In the genomic region with DNA sequence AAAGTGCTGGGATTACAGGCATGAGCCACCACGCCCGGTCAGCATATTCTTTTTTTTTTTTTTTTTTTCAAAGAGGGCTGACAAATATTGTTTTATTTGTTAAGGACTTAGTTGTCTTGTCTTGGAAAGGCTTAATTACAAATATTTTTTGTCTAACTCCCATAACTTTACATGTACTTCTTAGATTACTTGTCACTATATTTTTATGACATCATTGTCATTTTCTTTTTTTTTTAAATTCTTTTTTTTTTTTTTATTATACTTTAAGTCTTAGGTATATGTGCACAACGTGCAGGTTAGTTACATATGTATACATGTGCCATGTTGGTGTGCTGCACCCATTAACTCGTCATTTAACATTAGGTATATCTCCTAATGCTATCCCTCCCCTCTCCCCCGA, we compare ENCODE assay signal across 5 cellular contexts.
DNase-seq lines count a peak whose midpoint lies in the region; ATAC-seq, FAIRE-seq and TF ChIP-seq lines count a peak whose summit lies in the region.
"Not testable (repeated sequence)": the region's sequence is repeated elsewhere in the genome, so short reads cannot be mapped to it uniquely, and the experiment has no call there.

No MANE protein-coding gene starts in this region.

- peak; percentile 52 for FAIRE-seq in TTC549 (lab: Jason Lieb, UNC)
- not testable (repeated sequence) for FAIRE-seq in HepG2 (lab: Jason Lieb, UNC)

- not testable (repeated sequence) for H3K79me2 ChIP-seq in HepG2 (ENCODE audit: insufficient read depth, low read length)

- not testable (repeated sequence) for H4K8ac ChIP-seq in IMR-90 (ENCODE audit: low read depth in 2 of 2, low read length in 2 of 2)

- not testable (repeated sequence) for H2AK9ac ChIP-seq in IMR-90 (replicated peaks; ENCODE audit: low read depth, low read length, poor library complexity)

- H3K27ac ChIP-seq in HEK293 (ENCODE audit: extremely low read depth, low read depth, low read length); IMR-90 (ENCODE audit: insufficient read depth, low read length); HepG2 (ENCODE audit: extremely low read length, insufficient read depth, low read length): not testable (repeated sequence)

- not testable (repeated sequence) for H2BK20ac ChIP-seq in IMR-90 (ENCODE audit: low read depth, low read length)

- POLR2A ChIA-PET in HEK293 (lab: Yijun Ruan, JAX); HEK293T (lab: Yijun Ruan, JAX); IMR-90 (lab: Charles Lee; ENCODE audit: unreplicated experiment); HepG2 (lab: Yijun Ruan, JAX): not testable (repeated sequence)

- not testable (repeated sequence) for ATAC-seq in IMR-90 (ENCODE audit: low read depth); HepG2

- not testable (repeated sequence) for H2AFZ ChIP-seq in IMR-90 (replicated peaks; ENCODE audit: low read length, poor library complexity); HepG2 (ENCODE audit: low read length)

- TF ChIP-seq POLR2A in IMR-90 (IDR thresholded peaks at IDR 0.05; ENCODE audit: low read depth, low read length); HepG2 (IDR thresholded peaks at IDR 0.05; ENCODE audit: insufficient read depth in 1 of 2, low read depth in 2 of 2, low read length in 2 of 2): not testable (repeated sequence)

- not testable (repeated sequence) for DNase-seq in HEK293T (ENCODE audit: extremely low spot score); IMR-90; HepG2 (ENCODE audit: low spot score)

- H4K5ac ChIP-seq in IMR-90 (ENCODE audit: low read depth, low read length) = not testable (repeated sequence)

- H3K9me1 ChIP-seq in IMR-90 (ENCODE audit: insufficient read depth, low read length) = not testable (repeated sequence)

- H3K18ac ChIP-seq in IMR-90 (ENCODE audit: low read depth, low read length) = not testable (repeated sequence)

- H3K4me2 ChIP-seq in IMR-90 (ENCODE audit: low read depth, low read length); HepG2 (ENCODE audit: low read depth, low read length): not testable (repeated sequence)

- not testable (repeated sequence) for H3K4me3 ChIP-seq in HEK293 (ENCODE audit: low read depth, low read length); IMR-90 (ENCODE audit: insufficient read depth, low read depth, low read length); HepG2 (replicated peaks in 1 of 3; ENCODE audit: insufficient read depth in 1 of 3, low read depth in 2 of 3, low read length in 3 of 3)

- H3K36me3 ChIP-seq in HEK293 (ENCODE audit: control insufficient read depth in 2 of 2, insufficient read depth in 1 of 2, low read length in 2 of 2); IMR-90 (ENCODE audit: control insufficient read depth, insufficient read depth, low read length); HepG2 (replicated peaks in 1 of 2; ENCODE audit: control insufficient read depth in 1 of 2, insufficient read depth in 2 of 2, low read length in 2 of 2): not testable (repeated sequence)

- dilution Hi-C loops in IMR-90 (cut with HindIII; ENCODE audit: low sequenced_read_pairs, unreplicated experiment) = not testable (repeated sequence)

- H3K9ac ChIP-seq in IMR-90 (ENCODE audit: low read depth, low read length); HepG2 (ENCODE audit: insufficient read depth, low read depth, low read length): not testable (repeated sequence)

- H3K4me1 ChIP-seq in HEK293 (ENCODE audit: control insufficient read depth, insufficient read depth, low read length) = peaks cover 20% of the 10 kb centered on the region
- not testable (repeated sequence) for H3K4me1 ChIP-seq in IMR-90 (ENCODE audit: control insufficient read depth, insufficient read depth, low read length); HepG2 (ENCODE audit: insufficient read depth, low read length)

- TF ChIP-seq EP300 in HepG2 (IDR thresholded peaks at IDR 0.05; ENCODE audit: low read depth in 2 of 2, low read length in 2 of 2); HepG2 (CRISPR knock-in tag; IDR thresholded peaks at IDR 0.05; ENCODE audit: borderline replicate concordance): not testable (repeated sequence)

- H3K14ac ChIP-seq in IMR-90 (replicated peaks; ENCODE audit: low read depth, low read length) = not testable (repeated sequence)

- TF ChIP-seq RAD21 in IMR-90 (IDR thresholded peaks at IDR 0.05; ENCODE audit: low read length); HepG2 (CRISPR knock-in tag; IDR thresholded peaks at IDR 0.05): not testable (repeated sequence)

- not testable (repeated sequence) for H3K27me3 ChIP-seq in IMR-90 (ENCODE audit: control insufficient read depth, insufficient read depth, low read length); HepG2 (ENCODE audit: control insufficient read depth in 1 of 2, insufficient read depth in 2 of 2, low read length in 2 of 2)

- not testable (repeated sequence) for H3K9me3 ChIP-seq in HEK293 (ENCODE audit: control insufficient read depth, insufficient read depth, low read depth, low read length); IMR-90 (ENCODE audit: control insufficient read depth, insufficient read depth, low read length); HepG2 (ENCODE audit: low read length)

- not testable (repeated sequence) for H3K79me1 ChIP-seq in IMR-90 (ENCODE audit: low read depth in 1 of 2, low read length in 2 of 2)

- in situ Hi-C loops in IMR-90 (cut with MboI; ENCODE audit: low sequenced_read_pairs); HepG2 (cut with HindIII; ENCODE audit: extremely low pct_ligation_motif_present, low pct_unique_long_range_greater_than_20kb): not testable (repeated sequence)

- H2BK15ac ChIP-seq in IMR-90 (ENCODE audit: low read depth, low read length) = not testable (repeated sequence)

- H3K4ac ChIP-seq in IMR-90 (ENCODE audit: low read depth, low read length) = not testable (repeated sequence)

- not testable (repeated sequence) for H3K23ac ChIP-seq in IMR-90 (ENCODE audit: low read depth, low read length)

- H2BK120ac ChIP-seq in IMR-90 (ENCODE audit: low read depth, low read length) = not testable (repeated sequence)

- not testable (repeated sequence) for H4K20me1 ChIP-seq in IMR-90 (ENCODE audit: insufficient read depth, low read length); HepG2 (ENCODE audit: insufficient read depth, low read length)

- not testable (repeated sequence) for H2BK5ac ChIP-seq in IMR-90 (ENCODE audit: low read depth, low read length, poor library complexity, severe bottlenecking)

- CTCF ChIA-PET in HEK293 (lab: Yijun Ruan, JAX); HEK293T (lab: Yijun Ruan, JAX); IMR-90 (lab: Yijun Ruan, JAX); HepG2 (lab: Yijun Ruan, JAX; ENCODE audit: low intra/inter-chr PET ratio, low total read pairs): not testable (repeated sequence)

- no CpG with 5 or more reads among the region's 5 CpGs for WGBS in IMR-90 (ENCODE audit: extremely low coverage in 2 of 2, insufficient read length in 1 of 2), 2 experiments
- WGBS in HepG2 (ENCODE audit: low lambda C conversion rate) = 94% methylated on average over 5 of the region's 5 CpGs

- TF ChIP-seq CTCF in HEK293 (tag by site-specific recombination; IDR thresholded peaks at IDR 0.05); IMR-90 (conservative IDR thresholded peaks at IDR 0.05; ENCODE audit: low read depth, low read length); HepG2 (CRISPR knock-in tag; IDR thresholded peaks at IDR 0.05): not testable (repeated sequence)

- not testable (repeated sequence) for H3K56ac ChIP-seq in IMR-90 (ENCODE audit: extremely low read depth, insufficient read depth, low read length)

- intact Hi-C loops in IMR-90 (cut with micrococcal nuclease); HepG2 (cut with micrococcal nuclease; ENCODE audit: unreplicated experiment): not testable (repeated sequence)

- H2AK5ac ChIP-seq in IMR-90 (ENCODE audit: low read depth, low read length) = not testable (repeated sequence)

- not testable (repeated sequence) for BruUV-seq in IMR-90 (replicated peaks; lab: Mats Ljungman, UMichigan); HepG2 (replicated peaks; lab: Mats Ljungman, UMichigan)

- H4K91ac ChIP-seq in IMR-90 (ENCODE audit: insufficient read depth, low read depth, low read length) = not testable (repeated sequence)

TF ChIP-seq in HEK293T, 16 proteins besides CTCF, POLR2A, EP300 and RAD21:
- 0 out of 2 replicates have a peak, but pooled peaks have one; percentile 20 for TF ChIP-seq ZNF384 (IDR thresholded peaks at IDR 0.05)

TF ChIP-seq in IMR-90, 13 proteins besides CTCF, POLR2A, EP300 and RAD21:
- TF ChIP-seq MAFK (IDR thresholded peaks at IDR 0.05; ENCODE audit: low read depth, low read length) = 0 out of 2 replicates have a peak, but pooled peaks have one; percentile 31

TF ChIP-seq in HepG2, 621 proteins besides CTCF, POLR2A, EP300 and RAD21:
- TF ChIP-seq ATF7 (IDR thresholded peaks at IDR 0.05) (peak; percentile 80), MAFK (conservative IDR thresholded peaks at IDR 0.05 in 1 of 2, IDR thresholded peaks at IDR 0.05 in 1 of 2; ENCODE audit: low read length in 2 of 2) (peak; percentile 3 to 40; a peak in 2 of 4 replicates)
- not testable (repeated sequence) for TF ChIP-seq ATF7 (CRISPR knock-in tag; IDR thresholded peaks at IDR 0.05)
TF ChIP-seq in HepG2: peak in this region for 2; not testable (repeated sequence) for 619.
